In the genomic region with DNA sequence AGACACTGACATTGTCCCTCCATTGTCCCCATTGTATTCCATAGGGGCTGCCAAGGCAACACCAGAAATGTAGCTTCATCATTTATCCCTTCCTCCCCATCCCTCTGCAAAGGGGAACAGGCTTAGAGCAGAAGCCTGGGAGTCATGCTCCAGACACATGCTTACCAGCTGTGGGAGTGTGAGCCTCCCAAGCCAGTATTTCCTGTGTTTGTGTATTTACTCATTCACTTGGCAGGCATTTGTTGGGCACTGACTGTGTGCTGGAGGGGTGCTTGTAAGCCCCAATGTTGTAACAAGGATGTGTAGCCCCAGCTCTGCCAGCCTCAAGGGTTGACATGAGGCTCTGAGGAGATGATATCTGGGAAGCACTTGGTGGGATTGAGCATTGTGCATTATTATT, we compare ENCODE assay signal across 23 cellular contexts. TPM values are rescaled to one million over a fixed set of nuclear protein-coding genes. Genes with fewer than 3 reads are reported as not detected.
"Had no signal": no experiment of that assay in that cellular context is flagged by ENCODE, and none has a peak within 500 bp of the region (broad histone marks: within the 10 kb centered on the region; RNA-seq: fewer than 3 reads in every experiment).

No MANE protein-coding gene starts in this region.

- H3K36me3 ChIP-seq: gastrocnemius medialis, left ventricle myocardium inferior, neural progenitor cell, uterus had no signal

- H3K27me3 ChIP-seq: neural progenitor cell, testis, uterus had no signal

- DNase-seq: activated CD4-positive, alpha-beta memory T cell treated with anti-CD3 and anti-CD28 coated beads, Interleukin-2, amount 10 ng/mL, durations not matched to agents 7 days and 5 days; activated CD4-positive, alpha-beta T cell treated with anti-CD3 and anti-CD28 coated beads for 48 hours; activated effector memory CD4-positive, alpha-beta T cell treated with Interleukin-2 at 50 U/mL for 16 hours; activated naive CD4-positive, alpha-beta T cell treated with anti-CD3 and anti-CD28 coated beads, Interleukin-2, amount 10 ng/mL, durations not matched to agents 7 days and 5 days; activated T-cell treated with anti-CD3 and anti-CD28 coated beads, Interleukin-2, amount 50 U/mL, for 72 hours; amygdala; gastrocnemius medialis; hypothalamus; left ventricle myocardium inferior; naive thymus-derived CD8-positive, alpha-beta T cell; retina; stimulated activated CD4-positive, alpha-beta T cell treated with anti-CD3 and anti-CD28 coated beads, Interleukin-4, amount 100 ng/mL, for 1 hour; stimulated activated naive CD4-positive, alpha-beta T cell; testis; uterus had no signal

- H3K4me3 ChIP-seq: gastrocnemius medialis, left ventricle myocardium inferior, neural progenitor cell, testis, uterus had no signal

- H3K27ac ChIP-seq: epithelial cell of prostate, gastrocnemius medialis, left ventricle myocardium inferior, neural progenitor cell, testis, uterus had no signal

- H3K27ac Mint-ChIP-seq: activated CD4-positive, alpha-beta memory T cell treated with anti-CD3 and anti-CD28 coated beads, Interleukin-2, amount 10 ng/mL, durations not matched to agents 7 days and 5 days; activated naive CD4-positive, alpha-beta T cell treated with anti-CD3 and anti-CD28 coated beads, Interleukin-2, amount 10 ng/mL, durations not matched to agents 7 days and 5 days; activated T-cell treated with anti-CD3 and anti-CD28 coated beads, Interleukin-2, amount 50 U/mL, for 72 hours; mesothelial cell of epicardium; naive thymus-derived CD8-positive, alpha-beta T cell; neural progenitor cell; progenitor cell of endocrine pancreas had no signal

- H3K4me1 ChIP-seq: gastrocnemius medialis, left ventricle myocardium inferior, testis, uterus had no signal

- H3K36me3 Mint-ChIP-seq: activated naive CD4-positive, alpha-beta T cell treated with anti-CD3 and anti-CD28 coated beads, Interleukin-2, amount 10 ng/mL, durations not matched to agents 7 days and 5 days; mesothelial cell of epicardium; neural progenitor cell had no signal

- H3K9me3 ChIP-seq: gastrocnemius medialis, testis, uterus had no signal

- H3K4me3 Mint-ChIP-seq: activated CD4-positive, alpha-beta memory T cell treated with anti-CD3 and anti-CD28 coated beads, Interleukin-2, amount 10 ng/mL, durations not matched to agents 7 days and 5 days; activated naive CD4-positive, alpha-beta T cell treated with anti-CD3 and anti-CD28 coated beads, Interleukin-2, amount 10 ng/mL, durations not matched to agents 7 days and 5 days; activated T-cell treated with anti-CD3 and anti-CD28 coated beads, Interleukin-2, amount 50 U/mL, for 72 hours; mesothelial cell of epicardium; naive thymus-derived CD8-positive, alpha-beta T cell; neural progenitor cell had no signal

- H3K4me1 Mint-ChIP-seq: activated CD4-positive, alpha-beta memory T cell treated with anti-CD3 and anti-CD28 coated beads, Interleukin-2, amount 10 ng/mL, durations not matched to agents 7 days and 5 days; activated naive CD4-positive, alpha-beta T cell treated with anti-CD3 and anti-CD28 coated beads, Interleukin-2, amount 10 ng/mL, durations not matched to agents 7 days and 5 days; naive thymus-derived CD8-positive, alpha-beta T cell had no signal

- H3K9me3 Mint-ChIP-seq: activated CD4-positive, alpha-beta memory T cell treated with anti-CD3 and anti-CD28 coated beads, Interleukin-2, amount 10 ng/mL, durations not matched to agents 7 days and 5 days; activated naive CD4-positive, alpha-beta T cell treated with anti-CD3 and anti-CD28 coated beads, Interleukin-2, amount 10 ng/mL, durations not matched to agents 7 days and 5 days; activated T-cell treated with anti-CD3 and anti-CD28 coated beads, Interleukin-2, amount 50 U/mL, for 72 hours; mesothelial cell of epicardium; neural progenitor cell had no signal

RNA-seq across cellular contexts. Expression of a gene that starts 46.0 kb away (rescaled TPM):
- total RNA-seq: activated CD4-positive, alpha-beta memory T cell treated with anti-CD3 and anti-CD28 coated beads, Interleukin-2, amount 10 ng/mL, durations not matched to agents 7 days and 5 days; cardiac septum; chondrocyte; gastrocnemius medialis; left ventricle myocardium inferior; lung microvascular endothelial cell; mesothelial cell of epicardium; omental fat pad; progenitor cell of endocrine pancreas had no signal
